8 cellular contexts compared by ENCODE assay signal in the genomic region with DNA sequence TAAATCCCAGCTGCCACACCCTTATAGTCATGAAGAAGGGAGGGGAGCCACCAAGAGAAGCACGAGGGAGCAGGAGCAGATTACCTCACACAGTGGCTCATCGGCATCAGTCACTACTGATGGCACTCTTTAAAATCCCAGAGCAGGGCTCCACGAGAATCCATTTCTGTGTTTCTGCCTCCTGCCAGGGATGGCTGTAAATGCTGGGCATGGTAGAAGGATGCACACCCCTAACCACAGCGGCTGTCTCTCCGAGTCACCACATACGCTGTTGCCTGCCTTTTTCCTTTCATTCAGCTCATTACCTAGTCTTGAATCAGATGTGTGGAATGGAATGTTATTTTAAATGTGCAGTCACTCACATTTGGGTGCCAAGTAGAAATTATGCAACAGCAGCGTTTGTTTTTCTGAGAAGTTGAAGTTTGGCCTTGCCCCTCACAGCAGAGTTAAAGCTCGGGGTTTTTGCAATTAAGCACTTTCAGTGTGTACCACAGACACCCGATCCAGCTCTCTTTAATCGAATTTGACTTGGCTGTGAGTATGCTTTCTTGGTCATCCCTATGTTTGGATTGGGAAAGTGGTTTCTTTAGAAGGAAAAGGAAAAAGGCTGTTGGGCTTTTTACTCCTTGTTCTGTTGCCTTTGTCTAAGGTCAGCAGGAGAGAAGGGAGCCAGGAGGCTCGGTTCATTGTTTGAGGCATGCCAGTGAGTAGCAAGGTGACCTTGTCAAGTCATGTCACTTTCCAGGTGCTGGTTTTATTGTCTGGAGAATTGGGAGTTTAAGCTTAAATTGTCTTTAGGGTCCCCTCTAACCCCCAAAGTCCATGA.
A peak's percentile ranks its signal among the peaks of the same experiment; 100 is the strongest.
DNase-seq lines count a peak whose midpoint lies in the region; ATAC-seq and TF ChIP-seq lines count a peak whose summit lies in the region.
"Had no signal": no experiment of that assay in that cellular context is flagged by ENCODE, and none has a peak within 500 bp of the region (broad histone marks: within the 10 kb centered on the region; RNA-seq: fewer than 3 reads in every experiment).

No MANE protein-coding gene starts in this region.

- H3K36me3 ChIP-seq in PC-3 (ENCODE audit: low read depth, low read length) (no peaks in the 10 kb centered on the region), mesenchymal stem cell (ENCODE audit: control insufficient read depth in 1 of 2, insufficient read depth in 2 of 2, low read depth in 1 of 2, low read length in 2 of 2) (peaks cover 26 to 63% of the 10 kb centered on the region in 2 experiments), uterus (no peaks in the 10 kb centered on the region)

- no peaks in the 10 kb centered on the region for H3K9me3 ChIP-seq in PC-3 (ENCODE audit: low read length)
- H3K9me3 ChIP-seq in mesenchymal stem cell (ENCODE audit: control insufficient read depth, low read length) = no peaks in the 10 kb centered on the region
- no peaks in the 10 kb centered on the region for H3K9me3 ChIP-seq in uterus

- H3K27me3 ChIP-seq in PC-3 (ENCODE audit: low read length) = no peaks in the 10 kb centered on the region
- no peaks in the 10 kb centered on the region for H3K27me3 ChIP-seq in mesenchymal stem cell (ENCODE audit: control insufficient read depth in 1 of 2, insufficient read depth in 1 of 2, low read length in 2 of 2)
- H3K27me3 ChIP-seq in uterus = no peaks in the 10 kb centered on the region

- H4K8ac ChIP-seq in mesenchymal stem cell (ENCODE audit: low read length) = no peak overlapping the region

- H3K4me3 ChIP-seq in PC-3 (ENCODE audit: low read length) (peak overlapping the region; percentile 12; the same call in 1 of the 2 replicates), epithelial cell of proximal tubule (ENCODE audit: low read depth, low read length) (peak overlapping the region; percentile 28), mesenchymal stem cell (ENCODE audit: insufficient read depth in 1 of 2, low read depth in 1 of 2, low read length in 2 of 2) (peak overlapping the region in 1 of 2 experiments; percentile 49), uterus (no peak overlapping the region)

- no peak overlapping the region for H3K4ac ChIP-seq in mesenchymal stem cell (ENCODE audit: low read depth in 1 of 2, low read length in 2 of 2)

- no peaks in the 10 kb centered on the region for H3F3A ChIP-seq in PC-3 (ENCODE audit: low read length, unreplicated experiment)

- POLR2A ChIA-PET in PC-3 (lab: Charles Lee; ENCODE audit: unreplicated experiment) = interaction anchor here (0.6 kb wide), 1 partner anchor 19 kb away, joined by 5 read pairs; no protein-coding TSS in a partner anchor

- BruUV-seq in PC-3 (replicated peaks; lab: Mats Ljungman, UMichigan) = no TSS peak

- peak; percentile 77 for ATAC-seq in PC-3
- no peak for ATAC-seq in HG02938 (IDR thresholded peaks at IDR 0.05; ENCODE audit: unreplicated experiment)

- peaks cover 41% of the 10 kb centered on the region for H3K4me1 ChIP-seq in PC-3 (ENCODE audit: insufficient read depth, low read length)
- H3K4me1 ChIP-seq in mesenchymal stem cell (ENCODE audit: control insufficient read depth, insufficient read depth, low read depth, low read length) = peaks cover 22% of the 10 kb centered on the region
- H3K4me1 ChIP-seq in uterus = no peaks in the 10 kb centered on the region

- no peak for TF ChIP-seq CTCF in PC-3 (conservative IDR thresholded peaks at IDR 0.05; ENCODE audit: low read depth, low read length)
- TF ChIP-seq CTCF in epithelial cell of proximal tubule (conservative IDR thresholded peaks at IDR 0.05; ENCODE audit: low read depth, low read length) = no peak
- no peak for TF ChIP-seq CTCF in uterus (IDR thresholded peaks at IDR 0.05)

- WGBS in mesenchymal stem cell = 61% methylated on average over 9 of the region's 11 CpGs

- H3K4me2 ChIP-seq in PC-3 (ENCODE audit: low read length) (peak overlapping the region; percentile 48), mesenchymal stem cell (ENCODE audit: low read length, poor library complexity, severe bottlenecking) (no peak overlapping the region)

- H2BK5ac ChIP-seq in mesenchymal stem cell (ENCODE audit: low read depth, low read length, poor library complexity, severe bottlenecking) = peak overlapping the region; percentile 22

- TF ChIP-seq POLR2A in uterus (IDR thresholded peaks at IDR 0.05) = no peak

- H3K79me2 ChIP-seq in PC-3 (ENCODE audit: low read length) = no peaks in the 10 kb centered on the region

- H2AK5ac ChIP-seq in mesenchymal stem cell (ENCODE audit: low read length, severe bottlenecking) = peak overlapping the region; percentile 26

- DNase-seq in PC-3 = peak; percentile 67
- peak; percentile 93 for DNase-seq in epithelial cell of proximal tubule (ENCODE audit: low read depth)
- DNase-seq in mesenchymal stem cell = peak; percentile 51
- DNase-seq in uterus = peak in 1 of 2 donors; percentile 51
- DNase-seq in NCI-H1694 (lab: John Stamatoyannopoulos, UW) = no peak
- DNase-seq in GDM1 (lab: John Stamatoyannopoulos, UW) = no peak
- DNase-seq: activated effector memory CD4-positive, alpha-beta T cell treated with anti-CD3 and anti-CD28 coated beads, Interleukin-2, amount 50 U/mL, for 16 hours had no signal

- intact Hi-C loops in PC-3 (cut with micrococcal nuclease) (loop anchor here (10.0 kb wide), 1 partner anchor 314 kb away; no protein-coding TSS in a partner anchor), uterus (cut with DNase I; ENCODE audit: low total_unique reads) (no loop called here)

- no peak overlapping the region for H2BK15ac ChIP-seq in mesenchymal stem cell (ENCODE audit: low read depth, poor library complexity, severe bottlenecking)

- H4K91ac ChIP-seq in mesenchymal stem cell (ENCODE audit: low read length) = no peak overlapping the region

- H2AFZ ChIP-seq in PC-3 (ENCODE audit: low read length) (peak overlapping the region; percentile 25), mesenchymal stem cell (ENCODE audit: low read depth, low read length) (no peak overlapping the region)

- H3K79me1 ChIP-seq in mesenchymal stem cell (replicated peaks; ENCODE audit: low read length, poor library complexity, severe bottlenecking) = peaks cover 3% of the 10 kb centered on the region

- H3K9ac ChIP-seq in PC-3 (ENCODE audit: low read length) (no peak overlapping the region; the same call in 1 of the 2 replicates), mesenchymal stem cell (ENCODE audit: low read length) (peak overlapping the region; percentile 85)

- H3K27ac ChIP-seq in PC-3 (ENCODE audit: low read length) (peak overlapping the region; percentile 46), mesenchymal stem cell (ENCODE audit: low read length, poor library complexity, severe bottlenecking) (peak overlapping the region; percentile 83), uterus (peak overlapping the region; percentile 75 to 80)

- H4K20me1 ChIP-seq in PC-3 (ENCODE audit: low read length) = no peaks in the 10 kb centered on the region

- H3K18ac ChIP-seq in mesenchymal stem cell (ENCODE audit: low read depth in 1 of 2, low read length in 2 of 2) = peak overlapping the region in 1 of 2 experiments; percentile 82

- H3K23ac ChIP-seq in mesenchymal stem cell (ENCODE audit: low read length in 2 of 2) = no peak overlapping the region

- no peak overlapping the region for H3K14ac ChIP-seq in mesenchymal stem cell (ENCODE audit: low read length in 2 of 2)

- no peak overlapping the region for H2BK120ac ChIP-seq in mesenchymal stem cell (ENCODE audit: low read depth, low read length)

- no peaks in the 10 kb centered on the region for H3K9me2 ChIP-seq in PC-3 (replicated peaks; ENCODE audit: low read length)

- no peak overlapping the region for H2BK12ac ChIP-seq in mesenchymal stem cell (ENCODE audit: low read length in 2 of 2)

- CTCF ChIA-PET in PC-3 (lab: Charles Lee) = interaction anchor here (0.6 to 1.1 kb wide), 2 partner anchors 16 to 20 kb away, joined by 3 read pairs; no protein-coding TSS in a partner anchor

Comparison
In these comparisons a context has a peak if more than half of its experiments do, and no peak if none do; other contexts are left out.
1. DNase-seq: peak in PC-3 (single experiment), epithelial cell of proximal tubule (single experiment) and mesenchymal stem cell (single experiment); none in NCI-H1694 (single experiment) and GDM1 (single experiment).
2. H3K4me3 ChIP-seq: peak in PC-3 (single experiment) and epithelial cell of proximal tubule (single experiment); none in uterus (0 of 2).
3. Peak in every context shown above with its lines, with median percentiles within 50 percentile points of each other: H3K27ac ChIP-seq.